In the genomic region with DNA sequence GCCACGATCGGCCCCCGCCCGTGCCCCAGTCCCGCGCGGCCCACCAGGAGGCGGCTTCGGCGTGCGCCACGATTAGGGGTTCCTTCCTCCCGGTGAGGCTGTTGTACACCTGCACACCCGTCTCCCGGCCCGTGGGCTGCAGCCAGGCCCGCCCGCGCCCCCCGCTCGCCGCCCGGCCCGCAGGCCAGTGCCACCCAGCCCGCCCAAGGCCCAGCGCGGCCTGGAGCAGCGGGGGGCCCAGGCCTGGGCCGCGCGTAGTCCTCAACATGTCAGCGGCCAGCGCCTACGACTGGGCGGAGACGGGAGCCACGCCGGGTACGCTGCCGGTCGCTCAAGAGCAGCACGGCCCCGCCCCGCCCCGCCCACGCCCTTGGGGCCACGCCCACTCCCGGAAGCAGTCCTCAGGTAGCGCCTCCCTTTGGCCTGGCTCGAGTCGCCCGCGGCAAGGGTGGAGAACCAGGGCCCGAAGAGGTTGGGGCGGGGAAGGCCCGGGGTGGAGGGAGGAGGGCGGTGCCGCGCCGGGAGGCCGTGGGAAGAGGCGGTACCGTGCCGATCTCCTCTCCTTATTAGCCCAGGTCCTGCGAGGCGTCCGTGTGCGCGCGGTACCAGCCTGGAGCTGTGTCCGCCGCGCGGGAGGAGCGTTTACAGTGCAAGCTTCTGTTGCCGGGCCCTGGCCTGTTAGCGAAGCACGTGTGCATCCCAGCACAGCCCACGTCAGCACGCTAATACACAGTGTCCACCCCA, we compare ENCODE assay signal across 8 cellular contexts. TPM values are rescaled to one million over a fixed set of nuclear protein-coding genes. Genes with fewer than 3 reads are reported as not detected.
A peak's percentile ranks its signal among the peaks of the same experiment; 100 is the strongest.
DNase-seq lines count a peak whose midpoint lies in the region; ATAC-seq, FAIRE-seq and TF ChIP-seq lines count a peak whose summit lies in the region.

A gene with protein sequence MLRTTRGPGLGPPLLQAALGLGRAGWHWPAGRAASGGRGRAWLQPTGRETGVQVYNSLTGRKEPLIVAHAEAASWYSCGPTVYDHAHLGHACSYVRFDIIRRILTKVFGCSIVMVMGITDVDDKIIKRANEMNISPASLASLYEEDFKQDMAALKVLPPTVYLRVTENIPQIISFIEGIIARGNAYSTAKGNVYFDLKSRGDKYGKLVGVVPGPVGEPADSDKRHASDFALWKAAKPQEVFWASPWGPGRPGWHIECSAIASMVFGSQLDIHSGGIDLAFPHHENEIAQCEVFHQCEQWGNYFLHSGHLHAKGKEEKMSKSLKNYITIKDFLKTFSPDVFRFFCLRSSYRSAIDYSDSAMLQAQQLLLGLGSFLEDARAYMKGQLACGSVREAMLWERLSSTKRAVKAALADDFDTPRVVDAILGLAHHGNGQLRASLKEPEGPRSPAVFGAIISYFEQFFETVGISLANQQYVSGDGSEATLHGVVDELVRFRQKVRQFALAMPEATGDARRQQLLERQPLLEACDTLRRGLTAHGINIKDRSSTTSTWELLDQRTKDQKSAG (minus strand): TSS at position 291 of the 744 bp plus-strand sequence. CDS start 23 bp downstream, at position 268.

- peak within 1 kb of the TSS; percentile 92 for H4K12ac ChIP-seq in trophoblast cell (ENCODE audit: low read depth, low read length)

- peak; percentile 70 to 84 for TF ChIP-seq EP300 in tibial nerve (IDR thresholded peaks at IDR 0.05)

- H3K18ac ChIP-seq in trophoblast cell (ENCODE audit: low read length), result peak within 1 kb of the TSS; percentile 96

- H3K27me3 Mint-ChIP-seq in activated naive CD8-positive, alpha-beta T cell treated with anti-CD3 and anti-CD28 coated beads, Interleukin-2, amount 50 U/mL, for 24 hours, result no peaks in the 10 kb centered on the region

- peaks cover 54% of the 10 kb centered on the region for H3K4me1 Mint-ChIP-seq in activated naive CD8-positive, alpha-beta T cell treated with anti-CD3 and anti-CD28 coated beads, Interleukin-2, amount 50 U/mL, for 24 hours

- H3K4me3 Mint-ChIP-seq in activated naive CD8-positive, alpha-beta T cell treated with anti-CD3 and anti-CD28 coated beads, Interleukin-2, amount 50 U/mL, for 24 hours, result peak within 1 kb of the TSS; percentile 89

- TF ChIP-seq POLR2A in GM12892 (IDR thresholded peaks at IDR 0.05; ENCODE audit: low read depth, low read length) (peak; percentile 83), tibial nerve (IDR thresholded peaks at IDR 0.05) (peak; percentile 20 to 71)

- peak; percentile 97 for FAIRE-seq in GM12892 (lab: Jason Lieb, UNC)

- no peak within 1 kb of the TSS for H2BK12ac ChIP-seq in trophoblast cell (ENCODE audit: low read length)

- peak within 1 kb of the TSS; percentile 91 for H4K8ac ChIP-seq in trophoblast cell (ENCODE audit: low read depth, low read length)

- peak in 4 of 5 experiments; percentile 5 to 54 (median 38) for TF ChIP-seq CTCF in tibial nerve (IDR thresholded peaks at IDR 0.05)

- no peaks in the 10 kb centered on the region for H3K9me3 Mint-ChIP-seq in activated naive CD8-positive, alpha-beta T cell treated with anti-CD3 and anti-CD28 coated beads, Interleukin-2, amount 50 U/mL, for 24 hours

- ATAC-seq in HG02840 (IDR thresholded peaks at IDR 0.05; ENCODE audit: low FRiP score, unreplicated experiment) (peak; percentile 90), Right ventricle myocardium superior (ENCODE audit: poor library complexity) (peak; percentile 99)
- peak; percentile 97 for ATAC-seq in activated naive CD8-positive, alpha-beta T cell treated with anti-CD3 and anti-CD28 coated beads, Interleukin-2, amount 50 U/mL, for 24 hours

- peak within 1 kb of the TSS; percentile 84 for H3K4ac ChIP-seq in trophoblast cell (ENCODE audit: low read depth, low read length)

- peak within 1 kb of the TSS; percentile 91 for H3K9ac ChIP-seq in trophoblast cell (ENCODE audit: low read length)

- H3K27ac ChIP-seq in trophoblast cell (ENCODE audit: low read depth, low read length) (peak within 1 kb of the TSS; percentile 54), tibial nerve (peak within 1 kb of the TSS; percentile 63 to 88 (median 83))

- peaks cover 3% of the 10 kb centered on the region for H3K79me1 ChIP-seq in trophoblast cell (ENCODE audit: low read length)

- peaks cover 3% of the 10 kb centered on the region for H3K79me2 ChIP-seq in trophoblast cell (ENCODE audit: control insufficient read depth, insufficient read depth, low read length, poor library complexity)

- DNase-seq in GM12892 (ENCODE audit: insufficient read length) (peak; percentile 94), NCI-H1436 treated with DMSO at 0.1 percent for 48 hours (lab: John Stamatoyannopoulos, UW) (peak; percentile 81), T follicular helper cell (ENCODE audit: low read depth) (peak; percentile 88), Right ventricle myocardium superior (peak; percentile 97), trophoblast cell (peak; percentile 99), tibial nerve (ENCODE audit: low spot score in 2 of 2) (peak; percentile 81 to 91)
- DNase-seq in activated naive CD8-positive, alpha-beta T cell treated with anti-CD3 and anti-CD28 coated beads, Interleukin-2, amount 50 U/mL, for 24 hours, result peak; percentile 92

- intact Hi-C loops in Right ventricle myocardium superior (cut with DNase I), result no loop called here

- peaks cover 7% of the 10 kb centered on the region for H3K9me3 ChIP-seq in trophoblast cell (ENCODE audit: insufficient read depth, low read depth, low read length)
- no peaks in the 10 kb centered on the region for H3K9me3 ChIP-seq in tibial nerve

- H3K14ac ChIP-seq in trophoblast cell (ENCODE audit: low read length), result peak within 1 kb of the TSS; percentile 80

- peaks cover 22% of the 10 kb centered on the region for H3K36me3 Mint-ChIP-seq in activated naive CD8-positive, alpha-beta T cell treated with anti-CD3 and anti-CD28 coated beads, Interleukin-2, amount 50 U/mL, for 24 hours (ENCODE audit: low read depth)

- H3K27ac Mint-ChIP-seq in activated naive CD8-positive, alpha-beta T cell treated with anti-CD3 and anti-CD28 coated beads, Interleukin-2, amount 50 U/mL, for 24 hours, result peak within 1 kb of the TSS; percentile 84

- H4K91ac ChIP-seq in trophoblast cell (ENCODE audit: low read depth, low read length), result peak within 1 kb of the TSS; percentile 90

- peak within 1 kb of the TSS; percentile 68 for H2BK120ac ChIP-seq in trophoblast cell (ENCODE audit: insufficient read depth, low read length, poor library complexity)

- WGBS in trophoblast cell (ENCODE audit: extremely low coverage, insufficient coverage, insufficient read length), result no CpG with 5 or more reads among the region's 80 CpGs
- WGBS in tibial nerve, 2 donors, result 0 to 1% methylated on average over 33 to 47 of the region's 80 CpGs

- peak within 1 kb of the TSS; percentile 94 for H3K4me2 ChIP-seq in trophoblast cell (ENCODE audit: low read length)

- H2AFZ ChIP-seq in trophoblast cell (ENCODE audit: insufficient read depth, low read length, poor library complexity), result peak within 1 kb of the TSS; percentile 95

- H3K36me3 ChIP-seq in trophoblast cell (ENCODE audit: control insufficient read depth in 1 of 2, insufficient read depth in 2 of 2, low read length in 2 of 2) (peaks cover 0 to 10% of the 10 kb centered on the region in 2 experiments), tibial nerve (peaks cover 0 to 9% (median 0%) of the 10 kb centered on the region in 3 donors)

- peak within 1 kb of the TSS; percentile 31 for H2AK5ac ChIP-seq in trophoblast cell (ENCODE audit: low read length)

- H3K4me3 ChIP-seq in trophoblast cell (ENCODE audit: low read depth, low read length) (peak within 1 kb of the TSS; percentile 87), tibial nerve (peak within 1 kb of the TSS; percentile 61 to 84 (median 72))

- H2BK5ac ChIP-seq in trophoblast cell (ENCODE audit: low read depth, low read length, poor library complexity), result peak within 1 kb of the TSS; percentile 71

- H3K23ac ChIP-seq in trophoblast cell (ENCODE audit: low read length), result peak within 1 kb of the TSS; percentile 100

- H3K4me1 ChIP-seq in trophoblast cell (ENCODE audit: control insufficient read depth in 1 of 2, insufficient read depth in 2 of 2, low read length in 2 of 2) (peaks cover 3 to 11% of the 10 kb centered on the region in 2 experiments), tibial nerve (peaks cover 0 to 55% (median 21%) of the 10 kb centered on the region in 4 donors)

- H3K27me3 ChIP-seq in trophoblast cell (ENCODE audit: insufficient read depth, low read length) (no peaks in the 10 kb centered on the region), tibial nerve (no peaks in the 10 kb centered on the region)

RNA-seq across cellular contexts. Expression of the gene that starts here (rescaled TPM):
- 77.9 TPM for polyA plus RNA-seq in GM12892 (2012; ENCODE audit: missing spikeins)
- total RNA-seq in Right ventricle myocardium superior (55.3 TPM), tibial nerve (10 to 100 TPM; 33.7 to 68.4 (median 64.3) TPM)
- 31.3 and 31.8 TPM in 2 replicates for polyA plus RNA-seq in trophoblast cell (2013)

Comparison
In these comparisons a context has a peak if more than half of its experiments do, and no peak if none do; other contexts are left out.
1. Peak in every context shown above with its lines: DNase-seq, ATAC-seq, H3K4me3 ChIP-seq and H3K27ac ChIP-seq.